16 cellular contexts compared by ENCODE assay signal in the genomic region with DNA sequence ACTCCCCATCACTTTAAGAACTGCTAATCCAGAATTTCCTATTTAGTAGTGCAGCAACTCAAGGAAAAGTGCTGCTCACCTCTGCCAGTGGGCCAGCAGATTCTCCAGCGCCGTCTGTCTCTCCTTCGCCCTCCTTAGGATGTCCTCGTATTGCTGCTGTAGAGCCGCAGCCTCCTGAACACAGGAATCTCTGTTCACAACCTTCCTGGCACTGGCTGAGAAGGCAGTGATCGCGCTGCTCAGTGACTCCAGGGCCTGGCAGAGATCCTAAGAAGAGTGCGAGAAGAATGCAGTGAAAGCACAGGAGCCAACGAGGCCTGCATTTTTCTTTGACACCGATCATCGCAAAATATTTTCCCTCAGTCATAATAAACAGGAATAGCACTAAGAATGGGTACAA.
A peak's percentile ranks its signal among the peaks of the same experiment; 100 is the strongest.
DNase-seq lines count a peak whose midpoint lies in the region; ATAC-seq and TF ChIP-seq lines count a peak whose summit lies in the region.
"Had no signal": no experiment of that assay in that cellular context is flagged by ENCODE, and none has a peak within 500 bp of the region (broad histone marks: within the 10 kb centered on the region; RNA-seq: fewer than 3 reads in every experiment).

No MANE protein-coding gene starts in this region.

- no peak overlapping the region for H3K56ac ChIP-seq in IMR-90 (ENCODE audit: extremely low read depth, insufficient read depth, low read length)

- ATAC-seq in IMR-90 (ENCODE audit: low read depth) (no peak), left lobe of liver (no peak)
- ATAC-seq: GM12878, Panc1 had no signal

- intact Hi-C loops in IMR-90 (cut with micrococcal nuclease) (no loop called here), thyroid gland (cut with DNase I) (no loop called here)

- no peak overlapping the region for H4K5ac ChIP-seq in IMR-90 (ENCODE audit: low read depth, low read length)

- DNase-seq in IMR-90 (peak; percentile 1), cerebellum (ENCODE audit: low spot score) (peak; percentile 26), iPS-NIHi11 (ENCODE audit: low spot score) (peak; percentile 10), thyroid gland (peak; percentile 77 to 86), chondrocyte (ENCODE audit: low spot score) (no peak), HuH-7 (ENCODE audit: low spot score) (no peak), left lobe of liver (ENCODE audit: low spot score) (no peak)
- DNase-seq: activated naive CD8-positive, alpha-beta T cell treated with anti-CD3 and anti-CD28 coated beads for 36 hours; GDM1; NCI-H146; ovary; stimulated activated CD4-positive, alpha-beta T cell treated with anti-CD3 and anti-CD28 coated beads, Interleukin-2, amount 100 ng/mL, for 48 hours had no signal

- peaks cover 7% of the 10 kb centered on the region for H3K4me1 Mint-ChIP-seq in chondrocyte (ENCODE audit: low read depth)
- H3K4me1 Mint-ChIP-seq: activated naive CD8-positive, alpha-beta T cell treated with anti-CD3 and anti-CD28 coated beads for 36 hours had no signal

- in situ Hi-C loops in IMR-90 (cut with MboI; ENCODE audit: low sequenced_read_pairs): no loop called here

- H3K36me3 ChIP-seq in IMR-90 (ENCODE audit: control insufficient read depth, insufficient read depth, low read length): peaks cover 3% of the 10 kb centered on the region; the same call in 1 of the 2 replicates
- H3K36me3 ChIP-seq in thyroid gland: no peaks in the 10 kb centered on the region
- H3K36me3 ChIP-seq: ovary, vagina had no signal

- no peak overlapping the region for H2AK5ac ChIP-seq in IMR-90 (ENCODE audit: low read depth, low read length)

- H3K27ac ChIP-seq in IMR-90 (ENCODE audit: insufficient read depth, low read length) (no peak overlapping the region), thyroid gland (peak overlapping the region in 2 of 3 donors; percentile 36 to 37)
- H3K27ac ChIP-seq: ovary, vagina had no signal

- peaks cover 21% of the 10 kb centered on the region for H3K27me3 Mint-ChIP-seq in chondrocyte (ENCODE audit: low read depth)

- dilution Hi-C loops in IMR-90 (cut with HindIII; ENCODE audit: low sequenced_read_pairs, unreplicated experiment): no loop called here

- no peak overlapping the region for H2BK5ac ChIP-seq in IMR-90 (ENCODE audit: low read depth, low read length, poor library complexity, severe bottlenecking)

- H3K9me3 ChIP-seq in IMR-90 (ENCODE audit: control insufficient read depth, insufficient read depth, low read length) (no peaks in the 10 kb centered on the region), thyroid gland (no peaks in the 10 kb centered on the region)
- H3K9me3 ChIP-seq: ovary, vagina had no signal

- no peaks in the 10 kb centered on the region for H4K20me1 ChIP-seq in IMR-90 (ENCODE audit: insufficient read depth, low read length)

- BruUV-seq in IMR-90 (replicated peaks; lab: Mats Ljungman, UMichigan): no TSS peak

- no peak overlapping the region for H3K4ac ChIP-seq in IMR-90 (ENCODE audit: low read depth, low read length)

- no peak overlapping the region for H3K9ac ChIP-seq in IMR-90 (ENCODE audit: low read depth, low read length)

- H3K9me1 ChIP-seq in IMR-90 (ENCODE audit: insufficient read depth, low read length): 0 out of 2 replicates have a peak, but pooled peaks cover 3% of the 10 kb centered on the region

- H3K4me3 Mint-ChIP-seq in chondrocyte (ENCODE audit: unreplicated experiment): no peak overlapping the region
- H3K4me3 Mint-ChIP-seq: activated naive CD8-positive, alpha-beta T cell treated with anti-CD3 and anti-CD28 coated beads for 36 hours; activated T-helper 1 cell treated with anti-CD3 and anti-CD28 coated beads, Interleukin-12 subunit alpha, Interleukin-12 subunit beta, Interleukin-2, Interleukin-4 antibody, amounts not matched to agents 30 ng/mL and 10 ng/mL and 1 ng/mL, durations not matched to agents 14 hours and 24 hours and 36 hours had no signal

- H3K27ac Mint-ChIP-seq in chondrocyte (ENCODE audit: unreplicated experiment): no peak overlapping the region
- H3K27ac Mint-ChIP-seq: activated naive CD8-positive, alpha-beta T cell treated with anti-CD3 and anti-CD28 coated beads for 36 hours; activated T-helper 1 cell treated with anti-CD3 and anti-CD28 coated beads, Interleukin-12 subunit alpha, Interleukin-12 subunit beta, Interleukin-2, Interleukin-4 antibody, amounts not matched to agents 30 ng/mL and 10 ng/mL and 1 ng/mL, durations not matched to agents 14 hours and 24 hours and 36 hours had no signal

- H3K79me1 ChIP-seq in IMR-90 (ENCODE audit: low read depth in 1 of 2, low read length in 2 of 2): no peaks in the 10 kb centered on the region

- no peaks in the 10 kb centered on the region for H3K9me3 Mint-ChIP-seq in chondrocyte (ENCODE audit: low read depth)
- H3K9me3 Mint-ChIP-seq: activated naive CD8-positive, alpha-beta T cell treated with anti-CD3 and anti-CD28 coated beads for 36 hours; activated T-helper 1 cell treated with anti-CD3 and anti-CD28 coated beads, Interleukin-12 subunit alpha, Interleukin-12 subunit beta, Interleukin-2, Interleukin-4 antibody, amounts not matched to agents 30 ng/mL and 10 ng/mL and 1 ng/mL, durations not matched to agents 14 hours and 24 hours and 36 hours had no signal

- no peak overlapping the region for H2BK20ac ChIP-seq in IMR-90 (ENCODE audit: low read depth, low read length)

- H3K27me3 ChIP-seq in IMR-90 (ENCODE audit: control insufficient read depth, insufficient read depth, low read length) (no peaks in the 10 kb centered on the region), thyroid gland (no peaks in the 10 kb centered on the region)
- H3K27me3 ChIP-seq: ovary, vagina had no signal

- no peak overlapping the region for H3K23ac ChIP-seq in IMR-90 (ENCODE audit: low read depth, low read length)

- no peak overlapping the region for H4K91ac ChIP-seq in IMR-90 (ENCODE audit: insufficient read depth, low read depth, low read length)

- H3K36me3 Mint-ChIP-seq in chondrocyte (ENCODE audit: low read depth): no peaks in the 10 kb centered on the region
- H3K36me3 Mint-ChIP-seq: activated naive CD8-positive, alpha-beta T cell treated with anti-CD3 and anti-CD28 coated beads for 36 hours had no signal

- no peak overlapping the region for H3K4me2 ChIP-seq in IMR-90 (ENCODE audit: low read depth, low read length)

- peak overlapping the region; percentile 46 for H2AK9ac ChIP-seq in IMR-90 (replicated peaks; ENCODE audit: low read depth, low read length, poor library complexity)

- H2AFZ ChIP-seq in IMR-90 (replicated peaks; ENCODE audit: low read length, poor library complexity): no peak overlapping the region

- H3K4me3 ChIP-seq in IMR-90 (ENCODE audit: insufficient read depth, low read depth, low read length) (no peak overlapping the region), thyroid gland (replicated peaks in 1 of 3) (no peak overlapping the region)
- H3K4me3 ChIP-seq: GM12878, ovary, vagina had no signal

- H4K8ac ChIP-seq in IMR-90 (ENCODE audit: low read depth in 2 of 2, low read length in 2 of 2): no peak overlapping the region

- H3K18ac ChIP-seq in IMR-90 (ENCODE audit: low read depth, low read length): no peak overlapping the region

- TF ChIP-seq POLR2A in IMR-90 (IDR thresholded peaks at IDR 0.05; ENCODE audit: low read depth, low read length) (no peak), thyroid gland (IDR thresholded peaks at IDR 0.05) (peak in 1 of 2 donors; percentile 56)

- H3K4me1 ChIP-seq in IMR-90 (ENCODE audit: control insufficient read depth, insufficient read depth, low read length) (no peaks in the 10 kb centered on the region), thyroid gland (peaks cover 13 to 14% of the 10 kb centered on the region in 2 donors)
- H3K4me1 ChIP-seq: vagina had no signal

- CTCF ChIA-PET in IMR-90 (lab: Yijun Ruan, JAX): no interaction called here

- no peak for TF ChIP-seq RAD21 in IMR-90 (IDR thresholded peaks at IDR 0.05; ENCODE audit: low read length)

- H3K14ac ChIP-seq in IMR-90 (replicated peaks; ENCODE audit: low read depth, low read length): no peak overlapping the region

- H2BK120ac ChIP-seq in IMR-90 (ENCODE audit: low read depth, low read length): no peak overlapping the region

- no CpG with 5 or more reads among the region's 11 CpGs for WGBS in IMR-90 (ENCODE audit: extremely low coverage in 2 of 2, insufficient read length in 1 of 2), 2 experiments
- WGBS in thyroid gland, 2 donors: 33 to 62% methylated on average over 11 of the region's 11 CpGs

- H2BK15ac ChIP-seq in IMR-90 (ENCODE audit: low read depth, low read length): no peak overlapping the region

- POLR2A ChIA-PET in IMR-90 (lab: Charles Lee; ENCODE audit: unreplicated experiment): no interaction called here

- TF ChIP-seq CTCF in IMR-90 (conservative IDR thresholded peaks at IDR 0.05; ENCODE audit: low read depth, low read length): no peak
- TF ChIP-seq CTCF in thyroid gland (IDR thresholded peaks at IDR 0.05): peak in 1 of 6 experiments; percentile 13
- TF ChIP-seq CTCF in chondrocyte (IDR thresholded peaks at IDR 0.05): no peak

TF ChIP-seq in IMR-90, 13 proteins besides CTCF, POLR2A, EP300 and RAD21 (continues in another document):
- TF ChIP-seq CEBPB (IDR thresholded peaks at IDR 0.05; ENCODE audit: low read depth, low read length) (no peak), RCOR1 (IDR thresholded peaks at IDR 0.05; ENCODE audit: insufficient replicate concordance, low read length) (no peak), RFX5 (IDR thresholded peaks at IDR 0.05; ENCODE audit: low read depth, low read length) (no peak), NFE2L2 (IDR thresholded peaks at IDR 0.05; ENCODE audit: low read depth, low read length) (no peak), CHD1 (IDR thresholded peaks at IDR 0.05; ENCODE audit: low read depth, low read length) (no peak), MAFK (IDR thresholded peaks at IDR 0.05; ENCODE audit: low read depth, low read length) (no peak), MAZ (IDR thresholded peaks at IDR 0.05; ENCODE audit: borderline replicate concordance, low read depth, low read length) (no peak), FOS (IDR thresholded peaks at IDR 0.05; ENCODE audit: low read depth, low read length) (no peak), SMC3 (IDR thresholded peaks at IDR 0.05; ENCODE audit: low read depth, low read length) (no peak), BHLHE40 (IDR thresholded peaks at IDR 0.05; ENCODE audit: low read depth, low read length) (no peak)
- TF ChIP-seq, protein P1, sequence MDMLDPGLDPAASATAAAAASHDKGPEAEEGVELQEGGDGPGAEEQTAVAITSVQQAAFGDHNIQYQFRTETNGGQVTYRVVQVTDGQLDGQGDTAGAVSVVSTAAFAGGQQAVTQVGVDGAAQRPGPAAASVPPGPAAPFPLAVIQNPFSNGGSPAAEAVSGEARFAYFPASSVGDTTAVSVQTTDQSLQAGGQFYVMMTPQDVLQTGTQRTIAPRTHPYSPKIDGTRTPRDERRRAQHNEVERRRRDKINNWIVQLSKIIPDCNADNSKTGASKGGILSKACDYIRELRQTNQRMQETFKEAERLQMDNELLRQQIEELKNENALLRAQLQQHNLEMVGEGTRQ (IDR thresholded peaks at IDR 0.05; ENCODE audit: low read depth, low read length): no peak

Comparison
In these comparisons a context has a peak if more than half of its experiments do, and no peak if none do; other contexts are left out.
1. DNase-seq: peak in IMR-90 (single experiment), cerebellum (single experiment), iPS-NIHi11 (single experiment) and thyroid gland (2 of 2); none in chondrocyte (single experiment), HuH-7 (single experiment) and left lobe of liver (single experiment).